Comparison of ENCODE assay signal across 26 cellular contexts in the genomic region with DNA sequence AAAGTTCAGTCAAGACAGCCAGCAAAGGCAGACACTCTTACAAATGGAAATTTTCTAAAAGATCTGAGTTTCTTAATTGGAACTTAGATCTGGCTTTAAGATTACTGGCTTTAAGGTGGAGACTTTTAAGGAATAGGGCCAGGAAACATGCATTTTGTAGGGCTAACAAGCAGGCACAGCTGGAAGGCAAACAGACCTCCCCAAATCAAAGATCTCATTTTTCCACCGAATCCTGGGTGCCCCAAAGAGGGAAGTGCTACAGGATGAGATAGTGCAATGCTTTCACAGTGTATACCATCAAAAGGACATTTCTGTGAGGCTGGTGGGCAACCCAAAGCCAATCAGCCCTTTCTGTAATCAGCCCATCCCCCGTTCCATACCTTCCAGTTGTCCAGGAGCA. TPM values are rescaled to one million over a fixed set of nuclear protein-coding genes. Genes with fewer than 3 reads are reported as not detected.
DNase-seq lines count a peak whose midpoint lies in the region; ATAC-seq, FAIRE-seq and TF ChIP-seq lines count a peak whose summit lies in the region.
"Had no signal": no experiment of that assay in that cellular context is flagged by ENCODE, and none has a peak within 500 bp of the region (broad histone marks: within the 10 kb centered on the region; RNA-seq: fewer than 3 reads in every experiment).

No MANE protein-coding gene starts in this region.

- no peaks in the 10 kb centered on the region for H3K79me2 ChIP-seq in OCI-LY3 (ENCODE audit: low read length)

- DNase-seq in GM12892 (ENCODE audit: insufficient read length) (no peak), endodermal cell (no peak), GOT3 (lab: John Stamatoyannopoulos, UW) (no peak)
- DNase-seq: 8988T; ACHN; BE2C; C1 segment of cervical spinal cord; CD4-positive, alpha-beta memory T cell; CD4-positive, CD25-positive, alpha-beta regulatory T cell; CD8-positive, alpha-beta memory T cell; COR-L47; DMS 273 treated with DMSO at 0.1 percent for 48 hours; DMS153; DMS53; DMS79; DND-41; EL; GDM1 had no signal

- no peak overlapping the region for H3K4me2 ChIP-seq in OCI-LY3 (ENCODE audit: low read length)
- H3K4me2 ChIP-seq: BLaER1 had no signal

- peaks cover 15% of the 10 kb centered on the region for H3K4me1 Mint-ChIP-seq in endodermal cell
- H3K4me1 Mint-ChIP-seq: CD14-positive monocyte; CD4-positive, alpha-beta memory T cell; CD4-positive, CD25-positive, alpha-beta regulatory T cell; CD8-positive, alpha-beta memory T cell had no signal

- peaks cover 3% of the 10 kb centered on the region for H3K36me3 ChIP-seq in OCI-LY3 (replicated peaks; ENCODE audit: low read depth, low read length)
- no peaks in the 10 kb centered on the region for H3K36me3 ChIP-seq in endodermal cell (ENCODE audit: control insufficient read depth, insufficient read depth, low read length)
- H3K36me3 ChIP-seq: BE2C, BLaER1 had no signal

- H3K4me3 ChIP-seq in OCI-LY3 (ENCODE audit: low read length) (no peak overlapping the region), endodermal cell (ENCODE audit: low read length) (peak overlapping the region; percentile 72)
- H3K4me3 ChIP-seq: BLaER1, GM12878 had no signal

- H3K27me3 ChIP-seq in OCI-LY3 (ENCODE audit: low read depth, low read length) (no peaks in the 10 kb centered on the region), endodermal cell (ENCODE audit: control insufficient read depth, insufficient read depth, low read length, poor library complexity, severe bottlenecking) (no peaks in the 10 kb centered on the region)
- H3K27me3 ChIP-seq: BE2C, BLaER1 had no signal

- 96% methylated on average over 2 of the region's 2 CpGs; no CpG with 5 or more reads in 1 of the 2 experiments for WGBS in endodermal cell (ENCODE audit: insufficient coverage in 1 of 2, insufficient read length in 1 of 2), 2 experiments

- no peaks in the 10 kb centered on the region for H3K27me3 Mint-ChIP-seq in endodermal cell (ENCODE audit: insufficient read depth)

- TF ChIP-seq POLR2A in GM12892 (IDR thresholded peaks at IDR 0.05; ENCODE audit: low read depth, low read length) = no peak

- peak; percentile 21 for FAIRE-seq in GM12892 (lab: Jason Lieb, UNC)
- FAIRE-seq: A204.1, GM12878, GM19239 had no signal

- TF ChIP-seq CTCF in OCI-LY3 (IDR thresholded peaks at IDR 0.05; ENCODE audit: low read depth, low read length) = no peak
- TF ChIP-seq CTCF in endodermal cell (conservative IDR thresholded peaks at IDR 0.05) = no peak

- H4K20me1 ChIP-seq in OCI-LY3 (ENCODE audit: insufficient read depth, low read length) = no peaks in the 10 kb centered on the region
- H4K20me1 ChIP-seq: BLaER1 had no signal

- peaks cover 30% of the 10 kb centered on the region for H3K36me3 Mint-ChIP-seq in endodermal cell (ENCODE audit: low read depth)
- H3K36me3 Mint-ChIP-seq: CD14-positive monocyte; CD4-positive, CD25-positive, alpha-beta regulatory T cell had no signal

- no peak overlapping the region for H3K27ac ChIP-seq in OCI-LY3 (ENCODE audit: low read length)
- H3K27ac ChIP-seq in endodermal cell (ENCODE audit: low read depth, low read length) = no peak overlapping the region
- H3K27ac ChIP-seq: BLaER1 had no signal

- no peak overlapping the region for H3K27ac Mint-ChIP-seq in endodermal cell
- H3K27ac Mint-ChIP-seq: CD14-positive monocyte; CD4-positive, CD25-positive, alpha-beta regulatory T cell had no signal

- H3K9me3 Mint-ChIP-seq in endodermal cell = peaks cover 73% of the 10 kb centered on the region

- no peak overlapping the region for H3K4me3 Mint-ChIP-seq in endodermal cell
- H3K4me3 Mint-ChIP-seq: CD14-positive monocyte; CD4-positive, alpha-beta memory T cell; CD4-positive, CD25-positive, alpha-beta regulatory T cell; CD8-positive, alpha-beta memory T cell had no signal

- 0 out of 2 replicates have a peak, but pooled peaks cover 3% of the 10 kb centered on the region for H3K9me3 ChIP-seq in OCI-LY3 (ENCODE audit: insufficient read depth, low read length)
- H3K9me3 ChIP-seq in endodermal cell (ENCODE audit: control insufficient read depth, low read length) = peaks cover 78% of the 10 kb centered on the region
- H3K9me3 ChIP-seq: BE2C had no signal

- H2AFZ ChIP-seq in OCI-LY3 (ENCODE audit: low read depth, low read length) = peak overlapping the region; percentile 34; the same call in 1 of the 2 replicates

- peaks cover 15% of the 10 kb centered on the region for H3K4me1 ChIP-seq in OCI-LY3 (ENCODE audit: low read length)
- H3K4me1 ChIP-seq in endodermal cell (ENCODE audit: control insufficient read depth, insufficient read depth, low read length) = peaks cover 9% of the 10 kb centered on the region
- H3K4me1 ChIP-seq: BE2C had no signal

- H3K9ac ChIP-seq in OCI-LY3 (ENCODE audit: low read length) (no peak overlapping the region), endodermal cell (ENCODE audit: extremely low read depth, low read length, poor library complexity, severe bottlenecking) (no peak overlapping the region)
- H3K9ac ChIP-seq: BLaER1 had no signal

- no peak for ATAC-seq in GM18498 (IDR thresholded peaks at IDR 0.05; ENCODE audit: unreplicated experiment)
- no peak for ATAC-seq in HG02884 (IDR thresholded peaks at IDR 0.05; ENCODE audit: unreplicated experiment)
- ATAC-seq: GM12878 had no signal

RNA-seq across cellular contexts. Expression of gene MRPL32, which starts 27.4 kb away (rescaled TPM):
- 103 TPM for polyA plus RNA-seq in GM12892 (2012; ENCODE audit: missing spikeins)
- total RNA-seq in endodermal cell = 10 to 100 TPM; 88.6 to 97.0 TPM
- 69.7 TPM for polyA plus RNA-seq in endodermal cell (2013, experiment 1 of 2)
- polyA plus RNA-seq in endodermal cell (2013, experiment 2 of 2) = 65.0 TPM

RNA-seq across cellular contexts. Expression of gene PSMA2, which starts 27.6 kb away (rescaled TPM):
- polyA plus RNA-seq in GM12892 (2012; ENCODE audit: missing spikeins) = 361 TPM
- 100 to 1,000 TPM; 163 to 191 TPM for total RNA-seq in endodermal cell
- polyA plus RNA-seq in endodermal cell (2013, experiment 1 of 2) = 197 TPM
- 183 TPM for polyA plus RNA-seq in endodermal cell (2013, experiment 2 of 2)

RNA-seq across cellular contexts. Expression of gene C7orf25, which starts 47.7 kb away (rescaled TPM):
- 2.6 TPM for polyA plus RNA-seq in GM12892 (2012; ENCODE audit: missing spikeins)
- total RNA-seq in endodermal cell = 1 to 10 TPM; 3.2 to 4.8 TPM
- 2.5 TPM for polyA plus RNA-seq in endodermal cell (2013, experiment 1 of 2)
- 3.2 TPM for polyA plus RNA-seq in endodermal cell (2013, experiment 2 of 2)
